Comparison of ENCODE assay signal across 13 cellular contexts in genomic region chr19:49595819-49596404, GRCh38.
"Had no signal": no experiment of that assay in that cellular context is flagged by ENCODE, and none has a peak within 500 bp of the region (broad histone marks: within the 10 kb centered on the region; RNA-seq: fewer than 3 reads in every experiment).

No MANE protein-coding gene starts in this region.

- H3K9me3 ChIP-seq: esophagus squamous epithelium, left lung, mucosa of descending colon had no signal

- ATAC-seq: left lung; mucosa of descending colon; naive thymus-derived CD4-positive, alpha-beta T cell; stimulated activated memory B cell treated with anti-CD40 and anti-IgM and Interleukin-4, amounts not matched to agents 10 μg/mL and 1 μg/mL and 100 μg/mL, for 72 hours had no signal

- DNase-seq: activated B cell treated with CpG ODN at 0.5 μM for 24 hours; activated CD4-positive, alpha-beta T cell treated with anti-CD3 and anti-CD28 coated beads, Interleukin-2, amount 10 ng/mL, durations not matched to agents 7 days and 5 days; activated gamma-delta T cell treated with Interleukin-2 at 50 U/mL for 16 hours; amniotic stem cell; esophagus squamous epithelium; naive thymus-derived CD4-positive, alpha-beta T cell; stimulated activated CD4-positive, alpha-beta T cell treated with anti-CD3 and anti-CD28 coated beads, Interleukin-2, amount 100 ng/mL, for 48 hours; T-helper 2 cell had no signal

- H2AFZ ChIP-seq: hepatocyte had no signal

- H3K4me2 ChIP-seq: hepatocyte had no signal

- H3K4me3 ChIP-seq: coronary artery, esophagus squamous epithelium, hepatocyte, left lung, mucosa of descending colon had no signal

- H3K27me3 ChIP-seq: esophagus squamous epithelium, hepatocyte, left lung had no signal

- H3K27ac ChIP-seq: coronary artery, hepatocyte, left lung had no signal
